9 cellular contexts compared by ENCODE assay signal in the genomic region with DNA sequence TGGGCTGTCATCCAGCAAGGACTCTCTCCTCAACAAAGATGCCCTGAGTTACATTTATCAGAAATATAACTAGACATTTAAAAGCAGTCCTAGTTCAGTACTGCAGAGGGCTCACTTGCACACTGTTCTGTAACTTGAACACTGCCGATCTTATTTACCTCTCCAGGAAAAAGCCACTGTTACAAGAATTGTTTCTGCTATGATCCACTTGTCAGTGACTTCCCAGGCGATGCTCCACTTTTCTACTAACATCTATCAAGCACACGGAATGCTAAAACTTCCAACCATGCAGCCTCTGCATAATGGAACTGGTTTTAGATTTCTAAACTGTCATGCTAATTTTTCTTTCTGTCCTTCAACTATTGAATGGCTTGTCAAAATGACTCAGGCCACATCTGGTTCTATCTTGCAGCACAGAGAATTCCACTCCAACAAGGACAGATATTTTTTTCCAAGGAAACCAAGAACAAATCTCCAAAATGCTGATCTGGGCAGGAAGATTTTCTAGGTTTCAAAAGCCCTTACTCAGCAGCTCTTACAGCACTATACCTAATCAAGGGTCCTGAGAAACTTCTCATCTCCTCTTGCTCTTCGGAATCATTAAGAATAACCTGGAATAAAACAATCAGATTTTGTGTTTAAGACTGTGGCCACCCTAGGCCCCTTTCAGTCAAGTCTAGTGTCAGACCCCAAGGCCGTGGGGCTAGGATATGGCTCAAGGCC. TPM values are rescaled to one million over a fixed set of nuclear protein-coding genes. Genes with fewer than 3 reads are reported as not detected.
DNase-seq lines count a peak whose midpoint lies in the region; ATAC-seq, FAIRE-seq and TF ChIP-seq lines count a peak whose summit lies in the region.
"Had no signal": no experiment of that assay in that cellular context is flagged by ENCODE, and none has a peak within 500 bp of the region (broad histone marks: within the 10 kb centered on the region; RNA-seq: fewer than 3 reads in every experiment).

No MANE protein-coding gene starts in this region.

- no peaks in the 10 kb centered on the region for H3K9me1 ChIP-seq in K562 (ENCODE audit: control insufficient read depth, insufficient read depth, low read length)

- no peak overlapping the region for H4K8ac ChIP-seq in mesenchymal stem cell (ENCODE audit: low read length)

- no peak for ATAC-seq in K562
- no peak for ATAC-seq in stimulated activated naive CD8-positive, alpha-beta T cell treated with anti-CD3 and anti-CD28 coated beads, Interleukin-15, Interleukin-2, amounts not matched to agents 100 U/mL and 50 U/mL, for 24 hours

- H4K91ac ChIP-seq in mesenchymal stem cell (ENCODE audit: low read length): no peak overlapping the region

- H3K27ac ChIP-seq in K562 (ENCODE audit: extremely low read depth, low read depth, low read length) (no peak overlapping the region), mesenchymal stem cell (ENCODE audit: low read length, poor library complexity, severe bottlenecking) (no peak overlapping the region)

- no peak overlapping the region for H2BK120ac ChIP-seq in mesenchymal stem cell (ENCODE audit: low read depth, low read length)

- no peak overlapping the region for H2BK15ac ChIP-seq in mesenchymal stem cell (ENCODE audit: low read depth, poor library complexity, severe bottlenecking)

- no peak overlapping the region for H3K4me3 ChIP-seq in K562
- no peak overlapping the region for H3K4me3 ChIP-seq in mesenchymal stem cell (ENCODE audit: insufficient read depth in 1 of 2, low read depth in 1 of 2, low read length in 2 of 2)

- H2AK5ac ChIP-seq in mesenchymal stem cell (ENCODE audit: low read length, severe bottlenecking): no peak overlapping the region

- H3K79me1 ChIP-seq in mesenchymal stem cell (replicated peaks; ENCODE audit: low read length, poor library complexity, severe bottlenecking): peaks cover 3% of the 10 kb centered on the region

- H3K27me3 ChIP-seq in K562 (ENCODE audit: control insufficient read depth in 2 of 2, insufficient read depth in 2 of 2, low read length in 2 of 2) (no peaks in the 10 kb centered on the region), mesenchymal stem cell (ENCODE audit: control insufficient read depth in 1 of 2, insufficient read depth in 1 of 2, low read length in 2 of 2) (no peaks in the 10 kb centered on the region)

- WGBS in K562 (ENCODE audit: insufficient coverage, low coverage, missing lambda C conversion rate): 0% methylated on average over 5 of the region's 5 CpGs
- 48% methylated on average over 5 of the region's 5 CpGs for WGBS in mesenchymal stem cell

- no peak overlapping the region for H3K23ac ChIP-seq in mesenchymal stem cell (ENCODE audit: low read length in 2 of 2)

- no peaks in the 10 kb centered on the region for H3K79me2 ChIP-seq in K562 (ENCODE audit: control insufficient read depth, insufficient read depth, low read length)

- no peak for TF ChIP-seq POLR2A in K562 (conservative IDR thresholded peaks at IDR 0.05)

- BruUV-seq in K562 (replicated peaks; lab: Mats Ljungman, UMichigan): no TSS peak

- intact Hi-C loops in K562 (cut with micrococcal nuclease): no loop called here

- no peak for TF ChIP-seq RAD21 in K562 (CRISPR knock-in tag; conservative IDR thresholded peaks at IDR 0.05 in 1 of 2, IDR thresholded peaks at IDR 0.05 in 1 of 2)

- no peak overlapping the region for H3K4ac ChIP-seq in mesenchymal stem cell (ENCODE audit: low read depth in 1 of 2, low read length in 2 of 2)

- no peak overlapping the region for H2AFZ ChIP-seq in K562 (ENCODE audit: low read depth, low read length)
- no peak overlapping the region for H2AFZ ChIP-seq in mesenchymal stem cell (ENCODE audit: low read depth, low read length)

- DNase-seq in D721Med (ENCODE audit: insufficient read length, low spot score) (no peak), NAMALWA (ENCODE audit: low spot score) (peak; percentile 26), K562 (ENCODE audit: extremely low read depth in 1 of 4, low spot score in 3 of 4) (no peak), mesenchymal stem cell (peak; percentile 36), T-helper 2 cell (no peak), NK-92 (lab: John Stamatoyannopoulos, UW; ENCODE audit: unreplicated experiment) (no peak), HuH-7.5 (ENCODE audit: low spot score) (no peak)
- no peak for DNase-seq in stimulated activated naive CD8-positive, alpha-beta T cell treated with anti-CD3 and anti-CD28 coated beads, Interleukin-15, Interleukin-2, amounts not matched to agents 100 U/mL and 50 U/mL, for 24 hours
- DNase-seq: activated CD4-positive, alpha-beta T cell treated with anti-CD3 and anti-CD28 coated beads, Interleukin-2, amount 50 U/mL, for 4 hours had no signal

- no peak overlapping the region for H3K4me2 ChIP-seq in K562 (ENCODE audit: insufficient read depth, low read length)
- no peak overlapping the region for H3K4me2 ChIP-seq in mesenchymal stem cell (ENCODE audit: low read length, poor library complexity, severe bottlenecking)

- no peak for TF ChIP-seq EP300 in K562 (IDR thresholded peaks at IDR 0.05; ENCODE audit: low read length)

- H3K9me3 ChIP-seq in K562 (replicated peaks; ENCODE audit: control insufficient read depth, insufficient read depth, low read depth, low read length) (no peaks in the 10 kb centered on the region), mesenchymal stem cell (ENCODE audit: control insufficient read depth, low read length) (no peaks in the 10 kb centered on the region)

- no peak overlapping the region for H3K9ac ChIP-seq in K562 (ENCODE audit: insufficient read depth in 1 of 2, low read depth in 2 of 2, low read length in 2 of 2)
- no peak overlapping the region for H3K9ac ChIP-seq in mesenchymal stem cell (ENCODE audit: low read length)

- H3K14ac ChIP-seq in mesenchymal stem cell (ENCODE audit: low read length in 2 of 2): no peak overlapping the region

- no peaks in the 10 kb centered on the region for H3K4me1 ChIP-seq in K562 (replicated peaks in 1 of 2; ENCODE audit: control insufficient read depth in 2 of 2, insufficient read depth in 2 of 2, low read length in 2 of 2)
- H3K4me1 ChIP-seq in mesenchymal stem cell (ENCODE audit: control insufficient read depth, insufficient read depth, low read depth, low read length): no peaks in the 10 kb centered on the region

- H2BK12ac ChIP-seq in mesenchymal stem cell (ENCODE audit: low read length in 2 of 2): no peak overlapping the region

- POLR2A ChIA-PET in K562 (lab: Yijun Ruan, JAX): no interaction called here

- in situ Hi-C loops in K562 (cut with MboI): no loop called here

- no peak overlapping the region for H2BK5ac ChIP-seq in mesenchymal stem cell (ENCODE audit: low read depth, low read length, poor library complexity, severe bottlenecking)

- no peaks in the 10 kb centered on the region for H4K20me1 ChIP-seq in K562 (replicated peaks; ENCODE audit: control insufficient read depth, insufficient read depth, low read length)

- H3K36me3 ChIP-seq in K562 (ENCODE audit: control insufficient read depth, insufficient read depth, low read length) (no peaks in the 10 kb centered on the region), mesenchymal stem cell (ENCODE audit: control insufficient read depth in 1 of 2, insufficient read depth in 2 of 2, low read depth in 1 of 2, low read length in 2 of 2) (peaks cover 36 to 52% of the 10 kb centered on the region in 2 experiments)

- FAIRE-seq in D721Med (lab: Jason Lieb, UNC) (no peak), K562 (lab: Jason Lieb, UNC) (no peak)

- CTCF ChIA-PET in K562 (lab: Yijun Ruan, JAX; ENCODE audit: low intra/inter-chr PET ratio): no interaction called here

- H3K18ac ChIP-seq in mesenchymal stem cell (ENCODE audit: low read depth in 1 of 2, low read length in 2 of 2): no peak overlapping the region

- TF ChIP-seq CTCF in D721Med (IDR thresholded peaks at IDR 0.05; ENCODE audit: insufficient read depth, missing control alignments): peak; percentile 40
- TF ChIP-seq CTCF in K562 (IDR thresholded peaks at IDR 0.05 in 2 of 3, conservative IDR thresholded peaks at IDR 0.05 in 1 of 3; ENCODE audit: insufficient read depth in 2 of 3, low read depth in 1 of 3, low read length in 3 of 3): no peak

TF ChIP-seq in K562, 482 proteins besides CTCF, POLR2A, EP300 and RAD21:
- TF ChIP-seq C11orf30 (IDR thresholded peaks at IDR 0.05; ENCODE audit: low read depth): 0 out of 2 replicates have a peak, but pooled peaks have one; percentile 4
- TF ChIP-seq MAFG (tag; conservative IDR thresholded peaks at IDR 0.05): 0 out of 2 replicates have a peak, but pooled peaks have one; percentile 5
- no peak for TF ChIP-seq SMC3 (conservative IDR thresholded peaks at IDR 0.05; ENCODE audit: insufficient read depth, low read depth, low read length)

RNA-seq across cellular contexts. Expression of a gene that starts 9.9 kb away (rescaled TPM):
- total RNA-seq in K562 (2011; cell fraction: chromatin; rRNA removed; ENCODE audit: low replicate concordance): not detected in 2 replicates
- not detected in 2 replicates for total RNA-seq in K562 (2011; cell fraction: nucleolus; rRNA removed)
- not detected in 2 replicates for total RNA-seq in K562 (2011; cell fraction: nucleoplasm; rRNA removed)
- total RNA-seq in K562 (2014; rRNA removed) (not detected in 2 replicates), K562 (2014; rRNA removed; fragmentation: Illumina TruSeq; extraction: Trizol) (not detected in 2 replicates), K562 (2015; rRNA removed; fragmentation: Illumina TruSeq; extraction: Trizol) (not detected in 2 replicates), K562 (2021) (not detected in 2 replicates)
- polyA plus RNA-seq in K562 (2011; rRNA removed) (not detected in 2 replicates), K562 (2014; fragmentation: Illumina TruSeq; extraction: Trizol) (not detected in 2 replicates), K562 (2014; fragmentation: Nextera tagmentation; extraction: Ambion mirVana) (not detected), K562 (2014; rRNA removed) (not detected in 2 replicates)
- polyA plus RNA-seq in K562 (2011; cell fraction: cytosol; rRNA removed): not detected in 2 replicates
- polyA plus RNA-seq in K562 (2011; cell fraction: nucleus; rRNA removed): 0.06 TPM in 1 of 2 replicates, not detected in the other
- 0.04 TPM in 1 of 2 replicates, not detected in the other for polyA plus RNA-seq in K562 (2012)
- not detected in 2 replicates for polyA minus RNA-seq in K562 (2011; rRNA and poly(A)+ RNA removed)
- not detected in 2 replicates for polyA minus RNA-seq in K562 (2011; cell fraction: cytosol; rRNA and poly(A)+ RNA removed)
- polyA minus RNA-seq in K562 (2011; cell fraction: nucleus; rRNA and poly(A)+ RNA removed): not detected in 2 replicates
- polyA plus RNA-seq in mesenchymal stem cell (2013, experiment 1 of 2): 1.3 TPM
- 1.8 TPM for polyA plus RNA-seq in mesenchymal stem cell (2013, experiment 2 of 2)

Comparison
In these comparisons a context has a peak if more than half of its experiments do, and no peak if none do; other contexts are left out.
1. DNase-seq: peak in NAMALWA (single experiment) and mesenchymal stem cell (single experiment); none in D721Med (single experiment), K562 (0 of 4), T-helper 2 cell (0 of 5), NK-92 (single experiment), stimulated activated naive CD8-positive, alpha-beta T cell treated with anti-CD3 and anti-CD28 coated beads, Interleukin-15, Interleukin-2, amounts not matched to agents 100 U/mL and 50 U/mL, for 24 hours (single experiment) and HuH-7.5 (single experiment).